In genomic region chr7:151519765-151520418, GRCh38 we compare ENCODE assay signal across 8 cellular contexts. TPM values are rescaled to one million over a fixed set of nuclear protein-coding genes. Genes with fewer than 3 reads are reported as not detected.
DNase-seq lines count a peak whose midpoint lies in the region; ATAC-seq and TF ChIP-seq lines count a peak whose summit lies in the region.

TSS of gene RHEB (minus strand) at chr7:151519895. CDS start at chr7:151519511, 384 bp downstream.

- peak within 1 kb of the TSS; percentile 100 for H3K27ac Mint-ChIP-seq in nephron progenitor cell
- H3K27ac Mint-ChIP-seq in stimulated activated naive CD8-positive, alpha-beta T cell treated with anti-CD3 and anti-CD28 coated beads, Interleukin-15, amount 100 ng/mL, for 72 hours, result peak within 1 kb of the TSS; percentile 97

- ATAC-seq in stimulated activated naive CD8-positive, alpha-beta T cell treated with anti-CD3 and anti-CD28 coated beads, Interleukin-15, amount 100 ng/mL, for 72 hours, result peak; percentile 90

- H3K4me3 ChIP-seq in H7 (ENCODE audit: insufficient read depth, low read depth, low read length), result peak within 1 kb of the TSS; percentile 65

- peaks cover 26% of the 10 kb centered on the region for H3K4me1 Mint-ChIP-seq in nephron progenitor cell
- peaks cover 45% of the 10 kb centered on the region for H3K4me1 Mint-ChIP-seq in stimulated activated naive CD8-positive, alpha-beta T cell treated with anti-CD3 and anti-CD28 coated beads, Interleukin-15, amount 100 ng/mL, for 72 hours

- H3K36me3 ChIP-seq in H7 (replicated peaks; ENCODE audit: control insufficient read depth, insufficient read depth, low read length), result no peaks in the 10 kb centered on the region

- H3K4me3 Mint-ChIP-seq in nephron progenitor cell, result peak within 1 kb of the TSS; percentile 95
- peak within 1 kb of the TSS; percentile 87 to 96 for H3K4me3 Mint-ChIP-seq in stimulated activated naive CD8-positive, alpha-beta T cell treated with anti-CD3 and anti-CD28 coated beads, Interleukin-15, amount 100 ng/mL, for 72 hours

- TF ChIP-seq CTCF in nephron progenitor cell (IDR thresholded peaks at IDR 0.05), result no peak

- DNase-seq in EL, result peak; percentile 99
- DNase-seq in H7, result peak; percentile 97
- DNase-seq in M059J (ENCODE audit: low read depth), result peak; percentile 99
- peak; percentile 94 to 98 for DNase-seq in SHP77 (lab: John Stamatoyannopoulos, UW)
- peak; percentile 99 for DNase-seq in activated effector memory CD4-positive, alpha-beta T cell treated with anti-CD3 and anti-CD28 coated beads, Interleukin-2, amount 50 U/mL, for 16 hours
- DNase-seq in fibroblast of the conjunctiva (ENCODE audit: low read depth), result peak; percentile 99
- peak; percentile 95 for DNase-seq in nephron progenitor cell
- DNase-seq in stimulated activated naive CD8-positive, alpha-beta T cell treated with anti-CD3 and anti-CD28 coated beads, Interleukin-15, amount 100 ng/mL, for 72 hours, result peak; percentile 97 to 99

- peaks cover 22% of the 10 kb centered on the region for H3K9me3 Mint-ChIP-seq in nephron progenitor cell
- no peaks in the 10 kb centered on the region for H3K9me3 Mint-ChIP-seq in stimulated activated naive CD8-positive, alpha-beta T cell treated with anti-CD3 and anti-CD28 coated beads, Interleukin-15, amount 100 ng/mL, for 72 hours

- H3K27me3 Mint-ChIP-seq in nephron progenitor cell (ENCODE audit: low read depth, poor library complexity), result peaks cover 8% of the 10 kb centered on the region
- H3K27me3 Mint-ChIP-seq in stimulated activated naive CD8-positive, alpha-beta T cell treated with anti-CD3 and anti-CD28 coated beads, Interleukin-15, amount 100 ng/mL, for 72 hours, result no peaks in the 10 kb centered on the region

- H3K36me3 Mint-ChIP-seq in nephron progenitor cell (ENCODE audit: low read depth), result peaks cover 18% of the 10 kb centered on the region

- no peaks in the 10 kb centered on the region for H3K27me3 ChIP-seq in H7 (ENCODE audit: control insufficient read depth, insufficient read depth, low read length)

RNA-seq across cellular contexts. Expression of gene RHEB, which starts in this region (rescaled TPM):
- total RNA-seq in H7 (2014; rRNA removed; shearing (Covaris generic)), result 119 and 128 TPM in 2 replicates
- 168 and 238 TPM in 2 replicates for total RNA-seq in M059J (2014; rRNA removed; shearing (Covaris generic))

Comparison
In these comparisons a context has a peak if more than half of its experiments do, and no peak if none do; other contexts are left out.
1. Peak in every context shown above with its lines: DNase-seq, ATAC-seq and H3K4me3 ChIP-seq.